ENCODE assay signal across 13 cellular contexts in the genomic region with DNA sequence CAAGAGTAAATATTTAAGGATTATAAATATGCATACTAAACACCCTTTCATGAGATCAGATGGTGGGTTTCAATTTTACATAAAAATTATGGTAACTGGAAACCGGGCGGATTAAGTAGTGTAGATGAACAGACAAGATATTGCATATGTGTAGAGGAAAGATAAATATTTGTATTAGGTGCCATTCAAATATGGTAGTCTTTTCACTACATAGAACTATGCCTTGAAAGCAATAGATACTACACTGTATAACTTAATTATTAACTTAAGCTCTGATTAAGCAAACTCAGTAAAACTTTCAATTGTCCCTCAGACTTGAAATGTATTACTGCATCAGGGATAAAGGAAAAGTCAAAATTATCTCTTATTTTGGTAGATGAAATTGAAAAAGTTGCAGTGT. TPM values are rescaled to one million over a fixed set of nuclear protein-coding genes. Genes with fewer than 3 reads are reported as not detected.
A peak's percentile ranks its signal among the peaks of the same experiment; 100 is the strongest.
DNase-seq lines count a peak whose midpoint lies in the region; ATAC-seq and TF ChIP-seq lines count a peak whose summit lies in the region.
"Had no signal": no experiment of that assay in that cellular context is flagged by ENCODE, and none has a peak within 500 bp of the region (broad histone marks: within the 10 kb centered on the region; RNA-seq: fewer than 3 reads in every experiment).

No MANE protein-coding gene starts in this region.

- intact Hi-C loops in CD4-positive, alpha-beta T cell (cut with DNase I, micrococcal nuclease), result loop anchor here in 1 of 2 experiments (10.0 kb wide), 2 partner anchors 272 to 608 kb away; a partner anchor contains a TSS
- intact Hi-C loops in psoas muscle (cut with DNase I), result loop anchor here in 1 of 2 donors (10.0 kb wide), 1 partner anchor 1402 kb away; a partner anchor contains a TSS

- CTCF ChIA-PET in CD4-positive, alpha-beta T cell (lab: Charles Lee), result no interaction called here

- H3K4me1 Mint-ChIP-seq in CD4-positive, alpha-beta T cell (ENCODE audit: low read depth), result peaks cover 47% of the 10 kb centered on the region

- H3K4me3 ChIP-seq in fibroblast of the aortic adventitia (ENCODE audit: low read depth, low read length) (peak overlapping the region; percentile 84), psoas muscle (peak overlapping the region; percentile 91), foreskin fibroblast (ENCODE audit: low read depth in 1 of 2, low read length in 2 of 2) (peak overlapping the region in 1 of 2 donors; percentile 85)

- 77 to 82% (median 78%) methylated on average over 2 of the region's 2 CpGs for WGBS in psoas muscle, 3 donors

- peaks cover 0 to 24% of the 10 kb centered on the region in 2 donors for H3K36me3 ChIP-seq in psoas muscle (ENCODE audit: insufficient read depth in 1 of 2, low read depth in 1 of 2)
- H3K36me3 ChIP-seq: neutrophil had no signal

- H3K9me3 Mint-ChIP-seq in CD4-positive, alpha-beta T cell, result no peaks in the 10 kb centered on the region
- H3K9me3 Mint-ChIP-seq: activated T-helper 2 cell treated with anti-CD3 and anti-CD28 coated beads, Interferon-gamma antibody, Interleukin-2, Interleukin-4, amounts not matched to agents 10 μg/mL and 5 μg/mL and 100 μg/mL, durations not matched to agents 14 hours and 24 hours and 36 hours had no signal

- no peaks in the 10 kb centered on the region for H3K9me3 ChIP-seq in CD4-positive, alpha-beta T cell (ENCODE audit: control insufficient read depth, low read length)
- no peaks in the 10 kb centered on the region for H3K9me3 ChIP-seq in psoas muscle
- H3K9me3 ChIP-seq: neutrophil had no signal

- no peak for ATAC-seq in CD4-positive, alpha-beta T cell (ENCODE audit: poor library complexity)
- no peak for ATAC-seq in psoas muscle
- ATAC-seq in HG03439 (IDR thresholded peaks at IDR 0.05; ENCODE audit: unreplicated experiment), result no peak

- H3K4me1 ChIP-seq in psoas muscle, result peaks cover 36% of the 10 kb centered on the region

- DNase-seq in CD4-positive, alpha-beta T cell, result no peak
- peak; percentile 48 for DNase-seq in NCI-H748 treated with DMSO at 0.1 percent for 48 hours (lab: John Stamatoyannopoulos, UW)
- DNase-seq in fibroblast of the aortic adventitia (ENCODE audit: low read depth), result no peak
- no peak for DNase-seq in psoas muscle
- DNase-seq in NCI-H1417 (lab: John Stamatoyannopoulos, UW), result no peak
- no peak for DNase-seq in foreskin fibroblast
- DNase-seq in occipital lobe (lab: John Stamatoyannopoulos, UW), result no peak
- DNase-seq: activated CD4-positive, alpha-beta T cell treated with anti-CD3 and anti-CD28 coated beads, Interleukin-2, amount 50 U/mL, for 1 hour had no signal

- peak overlapping the region; percentile 22 for H3K4me3 Mint-ChIP-seq in CD4-positive, alpha-beta T cell

- peaks cover 83% of the 10 kb centered on the region for H3K27me3 Mint-ChIP-seq in CD4-positive, alpha-beta T cell

- H3K27ac ChIP-seq in CD4-positive, alpha-beta T cell (ENCODE audit: low read depth, low read length), result no peak overlapping the region
- peak overlapping the region; percentile 88 for H3K27ac ChIP-seq in psoas muscle
- H3K27ac ChIP-seq: cardiac muscle cell, neutrophil had no signal

- peaks cover 54% of the 10 kb centered on the region for H3K27me3 ChIP-seq in CD4-positive, alpha-beta T cell (ENCODE audit: control insufficient read depth, insufficient read depth, low read length)
- H3K27me3 ChIP-seq in psoas muscle (ENCODE audit: insufficient read depth in 3 of 3, low read length in 2 of 3), result no peaks in the 10 kb centered on the region
- H3K27me3 ChIP-seq: cardiac muscle cell had no signal

- no peaks in the 10 kb centered on the region for H3K36me3 Mint-ChIP-seq in CD4-positive, alpha-beta T cell (ENCODE audit: low read depth)
- H3K36me3 Mint-ChIP-seq: IgD-negative memory B cell had no signal

- POLR2A ChIA-PET in CD4-positive, alpha-beta T cell (lab: Charles Lee), result no interaction called here

- H3K27ac Mint-ChIP-seq in CD4-positive, alpha-beta T cell, result no peak overlapping the region
- H3K27ac Mint-ChIP-seq: activated T-helper 2 cell treated with anti-CD3 and anti-CD28 coated beads, Interferon-gamma antibody, Interleukin-2, Interleukin-4, amounts not matched to agents 10 μg/mL and 5 μg/mL and 100 μg/mL, durations not matched to agents 14 hours and 24 hours and 36 hours; IgD-negative memory B cell had no signal

- TF ChIP-seq CTCF in CD4-positive, alpha-beta T cell (IDR thresholded peaks at IDR 0.05), result no peak
- TF ChIP-seq CTCF in fibroblast of the aortic adventitia (IDR thresholded peaks at IDR 0.05; ENCODE audit: insufficient read depth, low read length) (no peak), psoas muscle (IDR thresholded peaks at IDR 0.05) (no peak), foreskin fibroblast (IDR thresholded peaks at IDR 0.05; ENCODE audit: low read depth, low read length) (no peak)

RNA-seq across cellular contexts. Expression of a gene that starts 1.9 kb away (rescaled TPM):
- total RNA-seq in CD4-positive, alpha-beta T cell, result not detected
- total RNA-seq in fibroblast of the aortic adventitia (ENCODE audit: low replicate concordance) (10.3 and 16.2 TPM in 2 replicates), psoas muscle (10 to 100 TPM; 14.8 to 27.3 (median 18.5) TPM), occipital lobe (9.0 TPM)
- 10 to 100 TPM in 1 of 3 donors, 1 to 10 TPM in 2; 4.7 to 10.7 (median 6.6) TPM for polyA plus RNA-seq in psoas muscle
- polyA plus RNA-seq: IgD-negative memory B cell had no signal

RNA-seq across cellular contexts. Expression of a gene that starts 10.0 kb away (rescaled TPM):
- total RNA-seq in CD4-positive, alpha-beta T cell, result 10 to 100 TPM; 36.5 to 40.2 TPM
- total RNA-seq in fibroblast of the aortic adventitia (ENCODE audit: low replicate concordance) (35.6 and 78.3 TPM in 2 replicates), psoas muscle (10 to 100 TPM; 34.0 to 38.8 (median 37.9) TPM), occipital lobe (80.6 TPM)
- 10 to 100 TPM; 28.5 to 45.0 (median 36.0) TPM for polyA plus RNA-seq in psoas muscle
